In genomic region chr21:45134677-45135076, GRCh38 we compare ENCODE assay signal across 21 cellular contexts.
"Had no signal": no experiment of that assay in that cellular context is flagged by ENCODE, and none has a peak within 500 bp of the region (broad histone marks: within the 10 kb centered on the region; RNA-seq: fewer than 3 reads in every experiment).

No MANE protein-coding gene starts in this region.

- H3K9me3 ChIP-seq: heart left ventricle, thoracic aorta, upper lobe of left lung had no signal

- H3K27ac ChIP-seq: brain microvascular endothelial cell, heart left ventricle, WERI-Rb-1 had no signal

- DNase-seq: activated CD4-positive, alpha-beta T cell treated with anti-CD3 and anti-CD28 coated beads, Interleukin-2, amount 10 ng/mL, durations not matched to agents 7 days and 5 days; activated CD4-positive, CD25-positive, alpha-beta regulatory T cell treated with anti-CD3 and anti-CD28 coated beads, Interleukin-2, amount 50 U/mL, for 72 hours; activated CD8-positive, alpha-beta memory T cell treated with anti-CD3 and anti-CD28 coated beads, Interleukin-2, amount 10 ng/mL, durations not matched to agents 7 days and 5 days; activated CD8-positive, alpha-beta T cell treated with anti-CD3 and anti-CD28 coated beads for 36 hours; activated gamma-delta T cell treated with Interleukin-2 at 50 U/mL for 16 hours; activated T-cell treated with anti-CD3 and anti-CD28 coated beads for 4 hours; aorta; brain microvascular endothelial cell; effector memory CD8-positive, alpha-beta T cell; heart left ventricle; islet precursor cell; left cardiac atrium; naive B cell; occipital lobe; stimulated activated CD4-positive, alpha-beta T cell treated with anti-CD3 and anti-CD28 coated beads, Interleukin-1b, Interleukin-23, amount 100 ng/mL, for 48 hours; WERI-Rb-1 had no signal

- H3K4me3 ChIP-seq: heart left ventricle, skin epidermis, thoracic aorta, upper lobe of left lung had no signal

- H3K27me3 ChIP-seq: brain microvascular endothelial cell, heart left ventricle, upper lobe of left lung had no signal

- ATAC-seq: activated CD8-positive, alpha-beta memory T cell treated with anti-CD3 and anti-CD28 coated beads, Interleukin-2, amount 10 ng/mL, durations not matched to agents 7 days and 5 days; activated CD8-positive, alpha-beta T cell treated with anti-CD3 and anti-CD28 coated beads for 36 hours; effector memory CD8-positive, alpha-beta T cell; esophagus mucosa; stimulated activated memory B cell treated with anti-CD40 and anti-IgM and Interleukin-4, amounts not matched to agents 10 μg/mL and 1 μg/mL and 100 μg/mL, for 72 hours had no signal
